Comparison of ENCODE assay signal across 23 cellular contexts in the genomic region with DNA sequence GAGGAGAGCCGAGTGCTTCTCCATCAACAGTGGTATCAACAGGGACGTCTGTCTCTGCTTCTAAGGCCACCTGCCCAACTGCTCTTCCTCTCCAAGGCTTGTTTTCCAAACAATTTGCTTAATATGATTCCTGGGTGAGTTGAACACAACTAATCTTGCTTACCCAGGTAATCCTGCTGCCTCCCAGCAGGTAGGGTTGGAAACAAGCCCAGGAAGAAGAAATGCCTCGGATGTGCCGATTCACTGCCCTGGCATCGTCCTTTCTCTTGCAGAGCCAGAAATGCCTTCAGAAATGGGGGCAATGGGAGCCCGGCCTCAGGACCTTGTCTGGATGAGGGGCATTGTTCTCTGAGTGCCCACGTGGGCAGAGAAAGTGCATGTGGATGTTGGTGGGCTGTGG. TPM values are rescaled to one million over a fixed set of nuclear protein-coding genes. Genes with fewer than 3 reads are reported as not detected.
"Had no signal": no experiment of that assay in that cellular context is flagged by ENCODE, and none has a peak within 500 bp of the region (broad histone marks: within the 10 kb centered on the region; RNA-seq: fewer than 3 reads in every experiment).

No MANE protein-coding gene starts in this region.

- H3K4me3 ChIP-seq: dorsolateral prefrontal cortex, gastrocnemius medialis, heart right ventricle, spleen, tibial nerve, upper lobe of right lung, vagina had no signal

- H3K36me3 ChIP-seq: gastrocnemius medialis, heart right ventricle, neutrophil, spleen, tibial nerve, upper lobe of right lung, vagina had no signal

- H3K4me1 ChIP-seq: gastrocnemius medialis, heart right ventricle, spleen, tibial nerve, upper lobe of right lung had no signal

- H3K9me3 ChIP-seq: gastrocnemius medialis, heart right ventricle, neutrophil, spleen, tibial nerve, upper lobe of right lung, vagina had no signal

- DNase-seq: dorsolateral prefrontal cortex; effector memory CD4-positive, alpha-beta T cell; gastrocnemius medialis; heart right ventricle; hypothalamus; kidney glomerular epithelial cell; naive thymus-derived CD4-positive, alpha-beta T cell; nephron progenitor cell; spleen; stimulated activated CD4-positive, alpha-beta T cell treated with anti-CD3 and anti-CD28 coated beads, Interleukin-15, amount 100 ng/mL, for 24 hours; stimulated activated CD4-positive, alpha-beta T cell treated with anti-CD3 and anti-CD28 coated beads, Interleukin-1b, Interleukin-23, amount 100 ng/mL, for 48 hours; stimulated activated CD4-positive, alpha-beta T cell treated with anti-CD3 and anti-CD28 coated beads, Interleukin-4, amount 100 ng/mL, for 24 hours; upper lobe of right lung had no signal

- H3K27ac ChIP-seq: dorsolateral prefrontal cortex, gastrocnemius medialis, heart right ventricle, neutrophil, spleen, tibial nerve, upper lobe of right lung, vagina had no signal

- H3K27me3 ChIP-seq: gastrocnemius medialis, tibial nerve, upper lobe of right lung, vagina had no signal

- ATAC-seq: gastrocnemius medialis; heart right ventricle; naive thymus-derived CD4-positive, alpha-beta T cell; upper lobe of right lung had no signal

RNA-seq across cellular contexts. Expression of a gene that starts 51.9 kb away (rescaled TPM):
- total RNA-seq: esophagus mucosa; lung microvascular endothelial cell; mesenteric fat pad; mononuclear cell; naive thymus-derived CD4-positive, alpha-beta T cell; osteocyte; pulmonary artery endothelial cell; temporal lobe; upper lobe of right lung; vagina had no signal
- polyA plus RNA-seq: naive thymus-derived CD4-positive, alpha-beta T cell had no signal
